ENCODE assay signal across 16 cellular contexts in genomic region chr20:51354191-51354768, GRCh38.
DNase-seq lines count a peak whose midpoint lies in the region; ATAC-seq, FAIRE-seq and TF ChIP-seq lines count a peak whose summit lies in the region.
"Had no signal": no experiment of that assay in that cellular context is flagged by ENCODE, and none has a peak within 500 bp of the region (broad histone marks: within the 10 kb centered on the region; RNA-seq: fewer than 3 reads in every experiment).

No MANE protein-coding gene starts in this region.

- H3K4me1 ChIP-seq in PC-3 (ENCODE audit: insufficient read depth, low read length) (peaks cover 67% of the 10 kb centered on the region), endothelial cell of umbilical vein (ENCODE audit: control insufficient read depth, extremely low read depth, insufficient read depth, low read length) (peaks cover 30% of the 10 kb centered on the region), HAP-1 (no peaks in the 10 kb centered on the region)
- H3K4me1 ChIP-seq: Caco-2, pancreas had no signal

- no peaks in the 10 kb centered on the region for H3K27me3 Mint-ChIP-seq in activated T-cell treated with anti-CD3 and anti-CD28 coated beads, Interleukin-2, amount 50 U/mL, for 4 hours (ENCODE audit: low read depth)

- H4K20me1 ChIP-seq in PC-3 (ENCODE audit: low read length) (no peaks in the 10 kb centered on the region), endothelial cell of umbilical vein (replicated peaks; ENCODE audit: control insufficient read depth, extremely low read depth, insufficient read depth, low read length) (no peaks in the 10 kb centered on the region)

- H3K79me2 ChIP-seq in PC-3 (ENCODE audit: low read length) = no peaks in the 10 kb centered on the region
- no peaks in the 10 kb centered on the region for H3K79me2 ChIP-seq in endothelial cell of umbilical vein (ENCODE audit: control insufficient read depth, insufficient read depth, low read length)

- peak overlapping the region; percentile 76 for H3K9ac ChIP-seq in PC-3 (ENCODE audit: low read length)
- H3K9ac ChIP-seq in endothelial cell of umbilical vein (replicated peaks; ENCODE audit: extremely low read depth, insufficient read depth, low read length) = peak overlapping the region; percentile 12

- no peaks in the 10 kb centered on the region for H3K36me3 ChIP-seq in PC-3 (ENCODE audit: low read depth, low read length)
- H3K36me3 ChIP-seq in endothelial cell of umbilical vein (ENCODE audit: control insufficient read depth in 2 of 2, extremely low read depth in 1 of 2, insufficient read depth in 2 of 2, low read length in 2 of 2) = no peaks in the 10 kb centered on the region
- H3K36me3 ChIP-seq in HAP-1 (replicated peaks) = no peaks in the 10 kb centered on the region
- H3K36me3 ChIP-seq: heart right ventricle, pancreas had no signal

- H3K27ac ChIP-seq in AG04450 (ENCODE audit: low read depth, low read length) (peak overlapping the region; percentile 84), PC-3 (ENCODE audit: low read length) (peak overlapping the region; percentile 92), endothelial cell of umbilical vein (ENCODE audit: insufficient read depth, low read depth, low read length) (peak overlapping the region; percentile 79)
- H3K27ac ChIP-seq: heart right ventricle, pancreas had no signal

- H3K4me3 ChIP-seq in AG04450 (ENCODE audit: low read depth, low read length) (no peak overlapping the region), PC-3 (ENCODE audit: low read length) (peak overlapping the region; percentile 8; the same call in 1 of the 2 replicates), endothelial cell of umbilical vein (replicated peaks in 1 of 3; ENCODE audit: insufficient read depth in 1 of 3, low read depth in 1 of 3, low read length in 3 of 3) (no peak overlapping the region), HAP-1 (no peak overlapping the region)
- H3K4me3 ChIP-seq: heart right ventricle, pancreas had no signal

- no peaks in the 10 kb centered on the region for H3K4me1 Mint-ChIP-seq in activated T-cell treated with anti-CD3 and anti-CD28 coated beads, Interleukin-2, amount 50 U/mL, for 4 hours (ENCODE audit: low read depth)

- in situ Hi-C loops in HAP-1 (cut with MboI; ENCODE audit: low sequenced_read_pairs) = loop anchor here (25.0 kb wide), 1 partner anchor 733 kb away; no protein-coding TSS in a partner anchor

- H3F3A ChIP-seq in PC-3 (ENCODE audit: low read length, unreplicated experiment) = peaks cover 12% of the 10 kb centered on the region

- H2AFZ ChIP-seq in PC-3 (ENCODE audit: low read length) (peak overlapping the region; percentile 34), endothelial cell of umbilical vein (ENCODE audit: low read depth, low read length) (peak overlapping the region; percentile 55)

- no peaks in the 10 kb centered on the region for H3K9me2 ChIP-seq in PC-3 (replicated peaks; ENCODE audit: low read length)

- intact Hi-C loops in PC-3 (cut with micrococcal nuclease) = no loop called here
- intact Hi-C loops in endothelial cell of umbilical vein (cut with micrococcal nuclease) = no loop called here

- BruUV-seq in PC-3 (replicated peaks; lab: Mats Ljungman, UMichigan) = no TSS peak
- TSS peak; percentile 12 for BruUV-seq in endothelial cell of umbilical vein (replicated peaks; lab: Mats Ljungman, UMichigan)

- no peaks in the 10 kb centered on the region for H3K9me3 ChIP-seq in AG04450 (ENCODE audit: control insufficient read depth, insufficient read depth, low read length)
- H3K9me3 ChIP-seq in PC-3 (ENCODE audit: low read length) = no peaks in the 10 kb centered on the region
- H3K9me3 ChIP-seq in endothelial cell of umbilical vein (replicated peaks; ENCODE audit: control insufficient read depth, insufficient read depth, low read length) = no peaks in the 10 kb centered on the region
- no peaks in the 10 kb centered on the region for H3K9me3 ChIP-seq in HAP-1
- H3K9me3 ChIP-seq: Caco-2, heart right ventricle, pancreas had no signal

- H3K9me3 Mint-ChIP-seq in activated T-cell treated with anti-CD3 and anti-CD28 coated beads, Interleukin-2, amount 50 U/mL, for 4 hours = no peaks in the 10 kb centered on the region
- H3K9me3 Mint-ChIP-seq: activated naive CD4-positive, alpha-beta T cell treated with anti-CD3 and anti-CD28 coated beads, Interleukin-2, amount 50 U/mL, for 72 hours had no signal

- CTCF ChIA-PET in AG04450 (lab: Charles Lee) = interaction anchor here (0.9 to 2.1 kb wide), 6 partner anchors 14 to 373 kb away, joined by 3 to 13 read pairs (median 4); no protein-coding TSS in a partner anchor
- CTCF ChIA-PET in PC-3 (lab: Charles Lee) = interaction anchor here (0.7 to 1.3 kb wide), 2 partner anchors 298 to 367 kb away, joined by 3 to 6 read pairs; no protein-coding TSS in a partner anchor
- CTCF ChIA-PET in endothelial cell of umbilical vein (lab: Charles Lee) = interaction anchor here (0.9 to 1.9 kb wide), 14 partner anchors 9 to 561 kb away, joined by 3 to 16 read pairs (median 4); no protein-coding TSS in a partner anchor

- H3K4me3 Mint-ChIP-seq in activated T-cell treated with anti-CD3 and anti-CD28 coated beads, Interleukin-2, amount 50 U/mL, for 4 hours = no peak overlapping the region

- peak; percentile 78 for FAIRE-seq in endothelial cell of umbilical vein (lab: Jason Lieb, UNC)
- FAIRE-seq in H54 (lab: Jason Lieb, UNC) = no peak
- FAIRE-seq: pancreas had no signal

- POLR2A ChIA-PET in AG04450 (lab: Yijun Ruan, JAX) = interaction anchor here (1.0 kb wide), 1 partner anchor 12 kb away, joined by 4 read pairs; no protein-coding TSS in a partner anchor
- POLR2A ChIA-PET in PC-3 (lab: Charles Lee; ENCODE audit: unreplicated experiment) = interaction anchor here (0.5 to 1.1 kb wide), 4 partner anchors 27 to 1537 kb away, joined by 3 to 4 read pairs (median 4); partner anchors contain the start of genes DPM1 and MOCS3
- POLR2A ChIA-PET in endothelial cell of umbilical vein (lab: Charles Lee) = no interaction called here

- peak overlapping the region; percentile 53 for H3K4me2 ChIP-seq in PC-3 (ENCODE audit: low read length)
- peak overlapping the region; percentile 13 for H3K4me2 ChIP-seq in endothelial cell of umbilical vein (ENCODE audit: insufficient read depth, low read length)

- peak; percentile 31 for ATAC-seq in PC-3
- ATAC-seq in activated T-cell treated with anti-CD3 and anti-CD28 coated beads, Interleukin-2, amount 50 U/mL, for 4 hours = no peak
- ATAC-seq: pancreas had no signal

- DNase-seq in AG04450 (ENCODE audit: low read depth, low spot score) (no peak), PC-3 (peak; percentile 78), endothelial cell of umbilical vein (ENCODE audit: low read depth, low spot score) (peak; percentile 55), renal cortical epithelial cell (ENCODE audit: low read depth) (peak; percentile 65), HAP-1 (ENCODE audit: low spot score in 2 of 2) (no peak), H54 (ENCODE audit: insufficient read length, low spot score) (no peak)
- DNase-seq in activated T-cell treated with anti-CD3 and anti-CD28 coated beads, Interleukin-2, amount 50 U/mL, for 4 hours = no peak
- no peak for DNase-seq in effector CD8-positive, alpha-beta T cell (lab: John Stamatoyannopoulos, UW)
- DNase-seq: activated CD4-positive, alpha-beta T cell treated with anti-CD3 and anti-CD28 coated beads for 4 hours; activated T-cell treated with anti-CD3 and anti-CD28 coated beads for 4 hours; Caco-2; heart right ventricle; NCI-H2081; NCI-H774; pancreas had no signal

- TF ChIP-seq POLR2A in endothelial cell of umbilical vein (IDR thresholded peaks at IDR 0.05; ENCODE audit: low read depth, low read length) (no peak), H54 (IDR thresholded peaks at IDR 0.05; ENCODE audit: low read depth, low read length) (no peak)

- dilution Hi-C loops in endothelial cell of umbilical vein (cut with MboI; ENCODE audit: extremely low pct_ligation_motif_present, low sequenced_read_pairs) = no loop called here

- H3K27me3 ChIP-seq in AG04450 (ENCODE audit: control insufficient read depth, insufficient read depth, low read length) (no peaks in the 10 kb centered on the region), PC-3 (ENCODE audit: low read length) (no peaks in the 10 kb centered on the region), endothelial cell of umbilical vein (ENCODE audit: control insufficient read depth in 2 of 2, insufficient read depth in 2 of 2, low read length in 2 of 2) (no peaks in the 10 kb centered on the region), HAP-1 (ENCODE audit: low read depth) (no peaks in the 10 kb centered on the region)
- H3K27me3 ChIP-seq: pancreas had no signal

- no peak for TF ChIP-seq CTCF in AG04450 (IDR thresholded peaks at IDR 0.05; ENCODE audit: low read depth, low read length)
- no peak for TF ChIP-seq CTCF in PC-3 (conservative IDR thresholded peaks at IDR 0.05; ENCODE audit: low read depth, low read length)
- no peak for TF ChIP-seq CTCF in endothelial cell of umbilical vein (IDR thresholded peaks at IDR 0.05; ENCODE audit: extremely low read depth in 1 of 2, insufficient read depth in 1 of 2, low read depth in 1 of 2, low read length in 2 of 2)

- no peaks in the 10 kb centered on the region for H3K9me1 ChIP-seq in endothelial cell of umbilical vein (replicated peaks; ENCODE audit: control insufficient read depth, extremely low read depth, insufficient read depth, low read length)

- H3K36me3 Mint-ChIP-seq in activated T-cell treated with anti-CD3 and anti-CD28 coated beads, Interleukin-2, amount 50 U/mL, for 4 hours (ENCODE audit: insufficient read depth) = peaks cover 1% of the 10 kb centered on the region
- H3K36me3 Mint-ChIP-seq: activated naive CD4-positive, alpha-beta T cell treated with anti-CD3 and anti-CD28 coated beads, Interleukin-2, amount 50 U/mL, for 72 hours had no signal

TF ChIP-seq in endothelial cell of umbilical vein, 7 proteins besides CTCF, POLR2A, EP300 and RAD21:
- TF ChIP-seq POLR2AphosphoS5 (IDR thresholded peaks at IDR 0.05; ENCODE audit: insufficient read depth, low read depth, low read length) (no peak), MYC (IDR thresholded peaks at IDR 0.05; ENCODE audit: low read depth, low read length) (no peak), MAX (IDR thresholded peaks at IDR 0.05; ENCODE audit: insufficient read depth, insufficient read length) (no peak), JUN (IDR thresholded peaks at IDR 0.05; ENCODE audit: borderline replicate concordance, insufficient read depth, insufficient read length, low read depth) (no peak), FOS (IDR thresholded peaks at IDR 0.05; ENCODE audit: borderline replicate concordance, insufficient read depth, low read length) (peak; percentile 44), GATA2 (IDR thresholded peaks at IDR 0.05; ENCODE audit: insufficient read depth, insufficient read length, low read depth, low read length) (no peak)
TF ChIP-seq in endothelial cell of umbilical vein: peak in this region for 1.

Comparison
In these comparisons a context has a peak if more than half of its experiments do, and no peak if none do; other contexts are left out.
1. DNase-seq: peak in PC-3 (single experiment), endothelial cell of umbilical vein (single experiment) and renal cortical epithelial cell (single experiment); none in AG04450 (single experiment), HAP-1 (0 of 2), H54 (single experiment), activated T-cell treated with anti-CD3 and anti-CD28 coated beads, Interleukin-2, amount 50 U/mL, for 4 hours (single experiment) and effector CD8-positive, alpha-beta T cell (single experiment).
2. Peak in every context shown above with its lines, with median percentiles within 50 percentile points of each other: H3K27ac ChIP-seq.